20 cellular contexts compared by ENCODE assay signal in genomic region chr3:181614878-181615277, GRCh38.
"Had no signal": no experiment of that assay in that cellular context is flagged by ENCODE, and none has a peak within 500 bp of the region (broad histone marks: within the 10 kb centered on the region; RNA-seq: fewer than 3 reads in every experiment).

No MANE protein-coding gene starts in this region.

- H3K27ac Mint-ChIP-seq: effector memory CD8-positive, alpha-beta T cell; naive thymus-derived CD4-positive, alpha-beta T cell; nephron progenitor cell; progenitor cell of endocrine pancreas had no signal

- H3K27ac ChIP-seq: esophagus squamous epithelium, gastroesophageal sphincter, suprapubic skin, tibial artery, upper lobe of left lung, uterus had no signal

- H3K4me1 ChIP-seq: esophagus squamous epithelium, gastroesophageal sphincter, suprapubic skin, tibial artery, upper lobe of left lung, uterus had no signal

- H3K4me1 Mint-ChIP-seq: naive thymus-derived CD4-positive, alpha-beta T cell had no signal

- H3K27me3 Mint-ChIP-seq: effector memory CD8-positive, alpha-beta T cell; naive thymus-derived CD4-positive, alpha-beta T cell; progenitor cell of endocrine pancreas had no signal

- ATAC-seq: effector memory CD8-positive, alpha-beta T cell; gastroesophageal sphincter; left colon; left ventricle myocardium superior; naive thymus-derived CD4-positive, alpha-beta T cell; right cardiac atrium had no signal

- H3K4me3 Mint-ChIP-seq: effector memory CD8-positive, alpha-beta T cell; naive thymus-derived CD4-positive, alpha-beta T cell; nephron progenitor cell had no signal

- H3K9me3 Mint-ChIP-seq: naive thymus-derived CD4-positive, alpha-beta T cell; nephron progenitor cell had no signal

- H3K36me3 Mint-ChIP-seq: naive thymus-derived CD4-positive, alpha-beta T cell had no signal

- H3K9me3 ChIP-seq: esophagus squamous epithelium, gastroesophageal sphincter, suprapubic skin, tibial artery, upper lobe of left lung, uterus had no signal

- H3K4me3 ChIP-seq: esophagus squamous epithelium, gastroesophageal sphincter, lung, suprapubic skin, tibial artery, upper lobe of left lung, uterus had no signal

- FAIRE-seq: kidney, small intestine had no signal

- DNase-seq: effector memory CD8-positive, alpha-beta T cell; esophagus squamous epithelium; foreskin fibroblast; glutamatergic neuron; kidney; left colon; left ventricle myocardium superior; naive thymus-derived CD4-positive, alpha-beta T cell; nephron progenitor cell; right cardiac atrium; small intestine; stimulated activated CD4-positive, alpha-beta T cell treated with anti-CD3 and anti-CD28 coated beads, Interleukin-12 subunit alpha, Interleukin-12 subunit beta, amount 100 ng/mL, for 4 hours; stimulated activated naive CD4-positive, alpha-beta T cell treated with Interleukin-2 at 50 U/mL for 16 hours; tibial artery; upper lobe of left lung; uterus had no signal

- H3K36me3 ChIP-seq: esophagus squamous epithelium, gastroesophageal sphincter, suprapubic skin, tibial artery, upper lobe of left lung, uterus had no signal

- H3K27me3 ChIP-seq: esophagus squamous epithelium, gastroesophageal sphincter, suprapubic skin, tibial artery, upper lobe of left lung, uterus had no signal
